Comparison of ENCODE assay signal across 24 cellular contexts in the genomic region with DNA sequence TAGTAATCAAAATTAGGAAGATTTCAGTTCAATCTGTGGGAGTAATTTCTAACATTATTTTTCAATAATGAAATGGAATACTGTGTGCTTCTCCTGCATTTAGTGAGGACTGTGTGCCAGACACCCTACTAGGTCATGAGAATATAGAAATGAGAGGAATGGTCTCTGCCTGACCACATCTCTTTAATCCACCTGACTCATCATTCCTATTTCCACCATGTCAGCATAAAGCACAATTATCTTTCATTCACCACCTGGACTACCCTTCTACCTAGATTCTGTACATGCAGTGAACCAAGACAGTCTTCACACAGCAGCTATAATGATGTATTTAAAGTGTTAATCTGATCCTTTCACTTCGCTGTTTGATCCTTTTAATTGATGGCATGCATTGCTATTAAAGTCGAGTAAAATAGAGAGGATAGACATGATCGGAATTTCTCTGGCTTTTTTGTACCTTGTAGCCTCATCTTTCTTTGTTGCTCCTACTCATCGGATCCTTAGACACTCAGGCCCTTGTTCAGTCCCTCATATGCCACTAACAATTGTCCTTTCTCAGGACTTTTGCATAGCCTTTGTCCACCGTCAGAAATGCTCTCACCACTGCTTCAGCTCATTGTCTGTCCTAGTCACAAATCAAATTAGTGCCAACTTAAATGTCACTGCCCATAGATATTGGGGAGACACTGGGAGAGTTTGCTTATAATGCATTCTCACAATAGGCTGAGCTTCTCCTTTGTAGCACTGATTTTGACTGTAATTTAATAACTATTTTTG.
DNase-seq lines count a peak whose midpoint lies in the region; ATAC-seq, FAIRE-seq and TF ChIP-seq lines count a peak whose summit lies in the region.
"Had no signal": no experiment of that assay in that cellular context is flagged by ENCODE, and none has a peak within 500 bp of the region (broad histone marks: within the 10 kb centered on the region; RNA-seq: fewer than 3 reads in every experiment).

No MANE protein-coding gene starts in this region.

- no peaks in the 10 kb centered on the region for H3K36me3 Mint-ChIP-seq in neural crest cell (ENCODE audit: low read depth)
- H3K36me3 Mint-ChIP-seq: CD8-positive, alpha-beta memory T cell had no signal

- H3K36me3 ChIP-seq in HepG2 (replicated peaks in 1 of 2; ENCODE audit: control insufficient read depth in 1 of 2, insufficient read depth in 2 of 2, low read length in 2 of 2), result no peaks in the 10 kb centered on the region
- no peaks in the 10 kb centered on the region for H3K36me3 ChIP-seq in right lobe of liver
- no peaks in the 10 kb centered on the region for H3K36me3 ChIP-seq in testis (ENCODE audit: low read depth, missing control alignments)
- H3K36me3 ChIP-seq: Peyer's patch, SJCRH30 had no signal

- peaks cover 15% of the 10 kb centered on the region for H3K4me1 Mint-ChIP-seq in neural crest cell
- H3K4me1 Mint-ChIP-seq: CD8-positive, alpha-beta memory T cell had no signal

- H3K27me3 ChIP-seq in HepG2 (ENCODE audit: control insufficient read depth in 1 of 2, insufficient read depth in 2 of 2, low read length in 2 of 2), result no peaks in the 10 kb centered on the region
- H3K27me3 ChIP-seq in right lobe of liver, result no peaks in the 10 kb centered on the region
- no peaks in the 10 kb centered on the region for H3K27me3 ChIP-seq in testis
- H3K27me3 ChIP-seq: Peyer's patch, SJCRH30 had no signal

- POLR2A ChIA-PET in HepG2 (lab: Yijun Ruan, JAX) (no interaction called here), HEK293T (lab: Yijun Ruan, JAX) (no interaction called here)

- FAIRE-seq in HepG2 (lab: Jason Lieb, UNC) (no peak), frontal cortex (lab: Jason Lieb, UNC) (peak; percentile 76)
- FAIRE-seq: G401.6, GM18507 had no signal

- TF ChIP-seq EP300 in HepG2 (IDR thresholded peaks at IDR 0.05; ENCODE audit: low read depth in 2 of 2, low read length in 2 of 2) (no peak), HepG2 (CRISPR knock-in tag; IDR thresholded peaks at IDR 0.05; ENCODE audit: borderline replicate concordance) (no peak)

- in situ Hi-C loops in HepG2 (cut with HindIII; ENCODE audit: extremely low pct_ligation_motif_present, low pct_unique_long_range_greater_than_20kb), result no loop called here

- ATAC-seq in HepG2, result no peak
- ATAC-seq in right lobe of liver, result no peak

- CTCF ChIA-PET in HepG2 (lab: Yijun Ruan, JAX; ENCODE audit: low intra/inter-chr PET ratio, low total read pairs), result no interaction called here
- CTCF ChIA-PET in HEK293T (lab: Yijun Ruan, JAX), result no interaction called here

- H3K9me3 ChIP-seq in HepG2 (ENCODE audit: low read length) (no peaks in the 10 kb centered on the region), right lobe of liver (no peaks in the 10 kb centered on the region), testis (no peaks in the 10 kb centered on the region)
- H3K9me3 ChIP-seq: Peyer's patch, SJCRH30 had no signal

- H3K27ac Mint-ChIP-seq in neural crest cell (ENCODE audit: unreplicated experiment), result peak overlapping the region; percentile 31
- H3K27ac Mint-ChIP-seq: CD8-positive, alpha-beta memory T cell had no signal

- no peak overlapping the region for H3K27ac ChIP-seq in HepG2 (ENCODE audit: extremely low read length, insufficient read depth, low read length)
- H3K27ac ChIP-seq in right lobe of liver, result no peak overlapping the region
- no peak overlapping the region for H3K27ac ChIP-seq in testis
- H3K27ac ChIP-seq: C4-2B, Peyer's patch, SJCRH30 had no signal

- no peaks in the 10 kb centered on the region for H4K20me1 ChIP-seq in HepG2 (ENCODE audit: insufficient read depth, low read length)

- no peak for DNase-seq in HepG2 (ENCODE audit: low spot score)
- DNase-seq in right lobe of liver, result no peak
- DNase-seq in frontal cortex (ENCODE audit: low spot score in 2 of 2), result peak in 1 of 2 donors; percentile 26
- DNase-seq in neural crest cell (ENCODE audit: low read depth, low spot score), result no peak
- DNase-seq in NCI-H526 treated with DMSO at 0.1 percent for 48 hours (lab: John Stamatoyannopoulos, UW), result no peak
- DNase-seq in NOMO-1 treated with dmso at 0.1 percent for 144 hours (lab: John Stamatoyannopoulos, UW; ENCODE audit: unreplicated experiment), result no peak
- no peak for DNase-seq in HEK293T (ENCODE audit: extremely low spot score)
- no peak for DNase-seq in testis
- DNase-seq: 8988T; AML-193; CD8-positive, alpha-beta memory T cell; HCEC 1CT; KBM-7; MM.1S; NCI-H1092; NCI-H1436; NCI-H1930; NK-92 treated with Interleukin-12 subunit alpha and Interleukin-12 subunit beta, amount 100 ng/mL, for 24 hours; Peyer's patch; SJCRH30; T-helper 1 cell had no signal

- H3K4me3 Mint-ChIP-seq in neural crest cell, result no peak overlapping the region
- H3K4me3 Mint-ChIP-seq: CD8-positive, alpha-beta memory T cell had no signal

- 3% methylated on average over 5 of the region's 5 CpGs for WGBS in HepG2 (ENCODE audit: low lambda C conversion rate)
- 73% methylated on average over 5 of the region's 5 CpGs for WGBS in right lobe of liver (ENCODE audit: insufficient coverage, low coverage, low lambda C conversion rate, missing lambda C conversion rate)
- 80 to 87% methylated on average over 5 of the region's 5 CpGs for WGBS in testis, 2 donors

- no peaks in the 10 kb centered on the region for H3K27me3 Mint-ChIP-seq in neural crest cell (ENCODE audit: low read depth)
- H3K27me3 Mint-ChIP-seq: CD8-positive, alpha-beta memory T cell had no signal

- no peak overlapping the region for H2AFZ ChIP-seq in HepG2 (ENCODE audit: low read length)

- H3K4me1 ChIP-seq in HepG2 (ENCODE audit: insufficient read depth, low read length), result no peaks in the 10 kb centered on the region
- no peaks in the 10 kb centered on the region for H3K4me1 ChIP-seq in right lobe of liver
- no peaks in the 10 kb centered on the region for H3K4me1 ChIP-seq in testis
- H3K4me1 ChIP-seq: Peyer's patch, SJCRH30 had no signal

- intact Hi-C loops in HepG2 (cut with micrococcal nuclease; ENCODE audit: unreplicated experiment), result no loop called here
- intact Hi-C loops in right lobe of liver (cut with DNase I), result no loop called here
- intact Hi-C loops in testis (cut with DNase I; ENCODE audit: low total_unique reads), result no loop called here

- no peak overlapping the region for H3K4me2 ChIP-seq in HepG2 (ENCODE audit: low read depth, low read length)

- TF ChIP-seq POLR2A in HepG2 (IDR thresholded peaks at IDR 0.05; ENCODE audit: insufficient read depth in 1 of 2, low read depth in 2 of 2, low read length in 2 of 2), result no peak
- no peak for TF ChIP-seq POLR2A in right lobe of liver (IDR thresholded peaks at IDR 0.05)
- TF ChIP-seq POLR2A in testis (IDR thresholded peaks at IDR 0.05), result no peak

- H3K79me2 ChIP-seq in HepG2 (ENCODE audit: insufficient read depth, low read length), result no peaks in the 10 kb centered on the region

- peaks cover 13% of the 10 kb centered on the region for H3K9me3 Mint-ChIP-seq in neural crest cell

- no peak for TF ChIP-seq RAD21 in HepG2 (CRISPR knock-in tag; IDR thresholded peaks at IDR 0.05)

- BruUV-seq in HepG2 (replicated peaks; lab: Mats Ljungman, UMichigan), result no TSS peak

- H3K9ac ChIP-seq in HepG2 (ENCODE audit: insufficient read depth, low read depth, low read length), result no peak overlapping the region

- no peak for TF ChIP-seq CTCF in HepG2 (CRISPR knock-in tag; IDR thresholded peaks at IDR 0.05)
- TF ChIP-seq CTCF in right lobe of liver (IDR thresholded peaks at IDR 0.05), result no peak
- TF ChIP-seq CTCF in neural crest cell (conservative IDR thresholded peaks at IDR 0.05), result no peak
- no peak for TF ChIP-seq CTCF in testis (IDR thresholded peaks at IDR 0.05)

- no peak overlapping the region for H3K4me3 ChIP-seq in HepG2 (replicated peaks in 1 of 3; ENCODE audit: insufficient read depth in 1 of 3, low read depth in 2 of 3, low read length in 3 of 3)
- no peak overlapping the region for H3K4me3 ChIP-seq in right lobe of liver
- H3K4me3 ChIP-seq in testis, result no peak overlapping the region
- H3K4me3 ChIP-seq: Peyer's patch, SJCRH30 had no signal

TF ChIP-seq in HepG2, 621 proteins besides CTCF, POLR2A, EP300 and RAD21 (continues in another document):
- TF ChIP-seq, protein P1, sequence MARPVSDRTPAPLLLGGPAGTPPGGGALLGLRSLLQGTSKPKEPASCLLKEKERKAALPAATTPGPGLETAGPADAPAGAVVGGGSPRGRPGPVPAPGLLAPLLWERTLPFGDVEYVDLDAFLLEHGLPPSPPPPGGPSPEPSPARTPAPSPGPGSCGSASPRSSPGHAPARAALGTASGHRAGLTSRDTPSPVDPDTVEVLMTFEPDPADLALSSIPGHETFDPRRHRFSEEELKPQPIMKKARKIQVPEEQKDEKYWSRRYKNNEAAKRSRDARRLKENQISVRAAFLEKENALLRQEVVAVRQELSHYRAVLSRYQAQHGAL (CRISPR knock-in tag; IDR thresholded peaks at IDR 0.05; ENCODE audit: not compliant biosample characterization), result no peak
- peak; percentile 74 for TF ChIP-seq MAFF (IDR thresholded peaks at IDR 0.05; ENCODE audit: low read depth, low read length)

TF ChIP-seq in HEK293T, 16 proteins besides CTCF, POLR2A, EP300 and RAD21:
- TF ChIP-seq SUZ12 (IDR thresholded peaks at IDR 0.05), result no peak
- TF ChIP-seq, protein P2, sequence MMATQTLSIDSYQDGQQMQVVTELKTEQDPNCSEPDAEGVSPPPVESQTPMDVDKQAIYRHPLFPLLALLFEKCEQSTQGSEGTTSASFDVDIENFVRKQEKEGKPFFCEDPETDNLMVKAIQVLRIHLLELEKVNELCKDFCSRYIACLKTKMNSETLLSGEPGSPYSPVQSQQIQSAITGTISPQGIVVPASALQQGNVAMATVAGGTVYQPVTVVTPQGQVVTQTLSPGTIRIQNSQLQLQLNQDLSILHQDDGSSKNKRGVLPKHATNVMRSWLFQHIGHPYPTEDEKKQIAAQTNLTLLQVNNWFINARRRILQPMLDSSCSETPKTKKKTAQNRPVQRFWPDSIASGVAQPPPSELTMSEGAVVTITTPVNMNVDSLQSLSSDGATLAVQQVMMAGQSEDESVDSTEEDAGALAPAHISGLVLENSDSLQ (IDR thresholded peaks at IDR 0.05), result no peak
- TF ChIP-seq L3MBTL2 (conservative IDR thresholded peaks at IDR 0.05), result no peak
- no peak for TF ChIP-seq FOXA1 (IDR thresholded peaks at IDR 0.05)
- no peak for TF ChIP-seq CTBP1 (IDR thresholded peaks at IDR 0.05; ENCODE audit: borderline replicate concordance)
- TF ChIP-seq ELF4 (IDR thresholded peaks at IDR 0.05), result no peak
- no peak for TF ChIP-seq BHLHE40 (IDR thresholded peaks at IDR 0.05; ENCODE audit: borderline replicate concordance)
- TF ChIP-seq SP1 (IDR thresholded peaks at IDR 0.05), result no peak
- no peak for TF ChIP-seq HDGF (IDR thresholded peaks at IDR 0.05; ENCODE audit: borderline replicate concordance)
- TF ChIP-seq FOXK2 (IDR thresholded peaks at IDR 0.05), result no peak
- no peak for TF ChIP-seq NFRKB (IDR thresholded peaks at IDR 0.05)
- no peak for TF ChIP-seq FOXM1 (IDR thresholded peaks at IDR 0.05; ENCODE audit: borderline replicate concordance)
- no peak for TF ChIP-seq LEF1 (IDR thresholded peaks at IDR 0.05; ENCODE audit: borderline replicate concordance)
- no peak for TF ChIP-seq ARNT (IDR thresholded peaks at IDR 0.05)
- no peak for TF ChIP-seq ZNF384 (IDR thresholded peaks at IDR 0.05)
